8 cellular contexts compared by ENCODE assay signal in the genomic region with DNA sequence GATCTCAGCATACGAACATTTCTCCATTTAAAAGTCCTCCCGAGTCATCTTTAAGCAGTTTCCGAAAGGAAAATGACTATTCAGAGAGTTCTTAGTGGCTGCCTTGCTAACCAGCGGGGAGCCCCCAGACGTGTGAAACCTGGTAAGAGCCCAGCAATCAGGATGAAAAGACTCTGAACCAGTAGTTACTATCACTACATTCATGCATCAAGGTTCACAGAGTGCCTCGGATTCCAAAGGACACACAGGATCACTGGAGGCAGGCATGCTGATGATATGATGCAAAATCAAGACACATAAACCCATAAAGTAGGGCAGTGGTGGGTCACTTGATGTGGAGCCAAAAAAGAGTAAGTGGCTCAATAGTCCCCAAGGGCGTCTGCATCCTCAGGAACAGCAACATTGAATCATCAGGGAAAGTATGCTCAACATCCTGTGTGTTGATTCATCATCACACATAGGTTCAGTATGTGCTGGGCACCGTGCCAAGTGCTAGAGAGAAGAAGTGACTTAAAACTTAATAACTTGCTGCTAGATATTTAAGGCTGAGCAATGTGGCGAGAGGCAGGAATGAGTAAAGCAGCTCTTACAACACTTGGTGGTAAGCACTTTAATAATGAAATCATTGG. TPM values are rescaled to one million over a fixed set of nuclear protein-coding genes. Genes with fewer than 3 reads are reported as not detected.
A peak's percentile ranks its signal among the peaks of the same experiment; 100 is the strongest.
DNase-seq lines count a peak whose midpoint lies in the region; ATAC-seq and TF ChIP-seq lines count a peak whose summit lies in the region.

No MANE protein-coding gene starts in this region.

- no peaks in the 10 kb centered on the region; the same call in none of the 2 replicates for H3K36me3 ChIP-seq in SJCRH30

- no peak for TF ChIP-seq CTCF in AG04449 (IDR thresholded peaks at IDR 0.05; ENCODE audit: insufficient read depth, low read length, missing control alignments)
- no peak for TF ChIP-seq CTCF in retinal pigment epithelial cell (conservative IDR thresholded peaks at IDR 0.05; ENCODE audit: low read depth, low read length)

- peaks cover 12% of the 10 kb centered on the region for H3K4me1 ChIP-seq in SJCRH30

- no peaks in the 10 kb centered on the region for H3K9me3 ChIP-seq in SJCRH30 (replicated peaks)

- no peaks in the 10 kb centered on the region for H3K27me3 ChIP-seq in SJCRH30

- POLR2A ChIA-PET in AG04449 (lab: Yijun Ruan, JAX) = interaction anchor here (0.6 kb wide), 1 partner anchor 26 kb away, joined by 5 read pairs; no protein-coding TSS in a partner anchor

- H3K4me3 ChIP-seq in AG04449 (ENCODE audit: low read depth, low read length) = no peak overlapping the region
- no peak overlapping the region for H3K4me3 ChIP-seq in SJCRH30
- H3K4me3 ChIP-seq in retinal pigment epithelial cell (ENCODE audit: low read length) = peak overlapping the region; percentile 6

- CTCF ChIA-PET in AG04449 (lab: Yijun Ruan, JAX) = interaction anchor here (1.0 to 1.2 kb wide), 2 partner anchors 44 to 52 kb away, joined by 4 to 8 read pairs; no protein-coding TSS in a partner anchor

- no peak overlapping the region for H3K27ac ChIP-seq in SJCRH30

- intact Hi-C loops in Right ventricle myocardium inferior (cut with DNase I) = no loop called here

- ATAC-seq in Right ventricle myocardium inferior (peak; percentile 57), HG03159 (IDR thresholded peaks at IDR 0.05; ENCODE audit: unreplicated experiment) (no peak)

- DNase-seq in AG04449 (ENCODE audit: low read depth, low spot score) (peak; percentile 100), GOT3 (lab: John Stamatoyannopoulos, UW) (peak; percentile 79), SJCRH30 (peak; percentile 77 to 81), Right ventricle myocardium inferior (ENCODE audit: missing footprints) (peak; percentile 91), retinal pigment epithelial cell (ENCODE audit: low read depth) (peak; percentile 100), NCI-H146 (lab: John Stamatoyannopoulos, UW) (no peak)
- peak; percentile 60 for DNase-seq in activated naive CD4-positive, alpha-beta T cell treated with anti-CD3 and anti-CD28 coated beads, Interleukin-2, amount 50 U/mL, for 16 hours

RNA-seq across cellular contexts. Expression of a gene that starts 4.4 kb away (rescaled TPM):
- 4.2 and 4.3 TPM in 2 replicates for total RNA-seq in SJCRH30 (2014; rRNA removed; shearing (Covaris generic))
- not detected for total RNA-seq in Right ventricle myocardium inferior

RNA-seq across cellular contexts. Expression of a gene that starts 53.4 kb away (rescaled TPM):
- total RNA-seq in SJCRH30 (2014; rRNA removed; shearing (Covaris generic)) = 0.08 TPM in 1 of 2 replicates, not detected in the other
- not detected for total RNA-seq in Right ventricle myocardium inferior
